Comparison of ENCODE assay signal across 8 cellular contexts in the genomic region with DNA sequence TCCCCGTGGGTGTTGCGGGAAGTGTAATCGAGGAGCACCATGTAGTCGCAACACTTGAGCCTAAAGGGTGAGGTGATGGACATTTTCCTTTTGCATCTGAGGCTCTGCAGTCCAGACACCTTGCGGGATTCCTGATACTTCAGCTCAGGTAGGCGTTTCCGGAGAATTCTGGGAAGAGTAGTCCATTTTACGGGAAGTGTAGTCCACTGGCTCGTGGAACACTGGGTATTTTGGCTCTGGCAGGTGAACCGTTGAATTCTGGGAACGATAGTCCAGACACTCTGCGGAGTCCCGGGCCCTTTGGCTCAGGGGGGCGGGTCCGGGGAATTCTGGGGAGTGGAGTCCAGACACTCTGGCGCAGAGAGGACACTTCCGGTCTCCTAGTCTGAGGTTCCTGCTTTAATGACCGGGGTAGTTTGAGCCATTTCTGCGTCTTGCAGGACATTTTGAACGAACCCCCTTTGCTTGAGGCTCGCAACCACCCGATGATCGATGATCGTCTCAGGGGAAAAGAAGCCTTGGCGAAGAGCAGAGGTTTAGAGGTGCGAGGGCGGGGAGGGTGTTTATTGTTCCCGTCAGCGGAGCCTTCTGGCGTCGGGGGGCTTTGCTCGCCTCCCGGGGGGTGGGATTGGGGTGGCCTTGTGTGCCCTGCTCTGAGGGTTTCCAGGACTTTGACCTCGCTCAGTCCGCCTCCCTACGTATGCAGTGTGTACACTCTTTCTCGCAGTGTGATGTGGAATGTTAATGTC. TPM values are rescaled to one million over a fixed set of nuclear protein-coding genes. Genes with fewer than 3 reads are reported as not detected.
DNase-seq lines count a peak whose midpoint lies in the region; ATAC-seq lines count a peak whose summit lies in the region.

A gene (plus strand): TSS at position 383 of the 749 bp plus-strand sequence. CDS start 3,141 bp downstream, outside the sequence.

- peaks cover 0 to 23% (median 0%) of the 10 kb centered on the region in 3 experiments for H3K36me3 ChIP-seq in naive thymus-derived CD4-positive, alpha-beta T cell (ENCODE audit: control insufficient read depth in 2 of 3, insufficient read depth in 3 of 3, low read length in 3 of 3)

- peaks cover 0 to 22% (median 13%) of the 10 kb centered on the region in 5 donors for H3K27me3 Mint-ChIP-seq in naive thymus-derived CD4-positive, alpha-beta T cell
- H3K27me3 Mint-ChIP-seq in stimulated activated naive B cell treated with anti-CD40 and anti-IgM and Interleukin-4, amounts not matched to agents 10 μg/mL and 1 μg/mL and 100 μg/mL, for 72 hours: peaks cover 10 to 14% of the 10 kb centered on the region in 2 donors

- no peaks in the 10 kb centered on the region for H3K27me3 ChIP-seq in naive thymus-derived CD4-positive, alpha-beta T cell (ENCODE audit: control insufficient read depth in 2 of 2, insufficient read depth in 2 of 2, low read length in 2 of 2)

- H3K4me1 ChIP-seq in naive thymus-derived CD4-positive, alpha-beta T cell (ENCODE audit: control insufficient read depth in 2 of 2, insufficient read depth in 2 of 2, low read length in 2 of 2): no peaks in the 10 kb centered on the region

- H3K4me3 Mint-ChIP-seq in naive thymus-derived CD4-positive, alpha-beta T cell: peak within 1 kb of the TSS; percentile 71 to 98 (median 96)
- H3K4me3 Mint-ChIP-seq in stimulated activated naive B cell treated with anti-CD40 and anti-IgM and Interleukin-4, amounts not matched to agents 10 μg/mL and 1 μg/mL and 100 μg/mL, for 72 hours: peak within 1 kb of the TSS; percentile 92 to 93

- peak; percentile 87 for ATAC-seq in GM18511 (IDR thresholded peaks at IDR 0.05; ENCODE audit: unreplicated experiment)
- ATAC-seq in naive thymus-derived CD4-positive, alpha-beta T cell: peak; percentile 85
- peak; percentile 80 to 84 for ATAC-seq in stimulated activated naive B cell treated with anti-CD40 and anti-IgM and Interleukin-4, amounts not matched to agents 10 μg/mL and 1 μg/mL and 100 μg/mL, for 72 hours (replicated peaks)
- no peak for ATAC-seq in GM18520 (IDR thresholded peaks at IDR 0.05; ENCODE audit: unreplicated experiment)

- CTCF ChIA-PET in naive thymus-derived CD4-positive, alpha-beta T cell (lab: Charles Lee): no interaction called here

- H3K4me1 Mint-ChIP-seq in naive thymus-derived CD4-positive, alpha-beta T cell: peaks cover 7 to 36% (median 28%) of the 10 kb centered on the region in 7 donors
- peaks cover 11 to 20% of the 10 kb centered on the region in 2 donors for H3K4me1 Mint-ChIP-seq in stimulated activated naive B cell treated with anti-CD40 and anti-IgM and Interleukin-4, amounts not matched to agents 10 μg/mL and 1 μg/mL and 100 μg/mL, for 72 hours

- peaks cover 0 to 7% (median 0%) of the 10 kb centered on the region in 3 experiments for H3K9me3 ChIP-seq in naive thymus-derived CD4-positive, alpha-beta T cell (ENCODE audit: control insufficient read depth in 2 of 3, low read length in 3 of 3)

- H3K9me3 Mint-ChIP-seq in naive thymus-derived CD4-positive, alpha-beta T cell: peaks cover 9 to 67% (median 30%) of the 10 kb centered on the region in 11 donors
- H3K9me3 Mint-ChIP-seq in stimulated activated naive B cell treated with anti-CD40 and anti-IgM and Interleukin-4, amounts not matched to agents 10 μg/mL and 1 μg/mL and 100 μg/mL, for 72 hours: peaks cover 5 to 11% of the 10 kb centered on the region in 2 donors

- DNase-seq in HuH-7.5 (ENCODE audit: low spot score): peak; percentile 86
- DNase-seq in SHP77 treated with DMSO at 0.1 percent for 48 hours (lab: John Stamatoyannopoulos, UW): peak; percentile 64
- DNase-seq in activated naive CD4-positive, alpha-beta T cell treated with Interleukin-2 at 50 U/mL for 16 hours: peak; percentile 70
- peak; percentile 87 for DNase-seq in fibroblast of the conjunctiva (ENCODE audit: low read depth)
- DNase-seq in naive thymus-derived CD4-positive, alpha-beta T cell: peak in 8 of 9 donors; percentile 14 to 52 (median 40)
- DNase-seq in stimulated activated naive B cell treated with anti-CD40 and anti-IgM and Interleukin-4, amounts not matched to agents 10 μg/mL and 1 μg/mL and 100 μg/mL, for 72 hours: peak; percentile 65

- peaks cover 9 to 41% (median 30%) of the 10 kb centered on the region in 5 donors for H3K36me3 Mint-ChIP-seq in naive thymus-derived CD4-positive, alpha-beta T cell
- peaks cover 23 to 39% of the 10 kb centered on the region in 2 donors for H3K36me3 Mint-ChIP-seq in stimulated activated naive B cell treated with anti-CD40 and anti-IgM and Interleukin-4, amounts not matched to agents 10 μg/mL and 1 μg/mL and 100 μg/mL, for 72 hours

- H3K27ac Mint-ChIP-seq in naive thymus-derived CD4-positive, alpha-beta T cell: peak within 1 kb of the TSS in 8 of 9 donors; percentile 36 to 91 (median 82)
- peak within 1 kb of the TSS; percentile 82 for H3K27ac Mint-ChIP-seq in stimulated activated naive B cell treated with anti-CD40 and anti-IgM and Interleukin-4, amounts not matched to agents 10 μg/mL and 1 μg/mL and 100 μg/mL, for 72 hours

- intact Hi-C loops in naive thymus-derived CD4-positive, alpha-beta T cell (cut with micrococcal nuclease): loop anchor here in 1 of 2 donors (1.0 to 2.0 kb wide), 11 partner anchors 20 to 448 kb away; a partner anchor contains a TSS

- H3K4me3 ChIP-seq in naive thymus-derived CD4-positive, alpha-beta T cell (ENCODE audit: low read length): peak within 1 kb of the TSS; percentile 58

- POLR2A ChIA-PET in naive thymus-derived CD4-positive, alpha-beta T cell (lab: Charles Lee): interaction anchor here (0.7 to 1.8 kb wide), 6 partner anchors 19 to 155 kb away, joined by 3 to 9 read pairs (median 3); no protein-coding TSS in a partner anchor

- peak within 1 kb of the TSS; percentile 53 for H3K27ac ChIP-seq in naive thymus-derived CD4-positive, alpha-beta T cell (ENCODE audit: low read depth, low read length)

RNA-seq across cellular contexts. Expression of the gene that starts here (rescaled TPM):
- 1 to 10 TPM in 4 of 5 experiments, under 1 TPM in 1; 0.15 to 8.7 (median 2.3) TPM for total RNA-seq in naive thymus-derived CD4-positive, alpha-beta T cell
- 1 to 10 TPM; 1.7 to 4.8 TPM for polyA plus RNA-seq in naive thymus-derived CD4-positive, alpha-beta T cell
